Comparison of ENCODE assay signal across 8 cellular contexts in genomic region chr10:103476046-103476768, GRCh38. TPM values are rescaled to one million over a fixed set of nuclear protein-coding genes. Genes with fewer than 3 reads are reported as not detected.
A peak's percentile ranks its signal among the peaks of the same experiment; 100 is the strongest.
DNase-seq lines count a peak whose midpoint lies in the region; ATAC-seq and TF ChIP-seq lines count a peak whose summit lies in the region.
"Had no signal": no experiment of that assay in that cellular context is flagged by ENCODE, and none has a peak within 500 bp of the region (broad histone marks: within the 10 kb centered on the region; RNA-seq: fewer than 3 reads in every experiment).

No MANE protein-coding gene starts in this region.

- TF ChIP-seq CTCF in GM12865 (IDR thresholded peaks at IDR 0.05; ENCODE audit: insufficient read depth, low read depth, low read length, missing control alignments): peak; percentile 68
- peak; percentile 29 for TF ChIP-seq CTCF in HFF-Myc (IDR thresholded peaks at IDR 0.05; ENCODE audit: low read depth, low read length, missing control alignments)
- peak; percentile 41 for TF ChIP-seq CTCF in kidney epithelial cell (IDR thresholded peaks at IDR 0.05; ENCODE audit: insufficient read depth, low read length, poor library complexity, severe bottlenecking)

- H3K9me3 Mint-ChIP-seq in CD8-positive, alpha-beta memory T cell: no peaks in the 10 kb centered on the region

- H3K4me3 ChIP-seq in GM12865 (ENCODE audit: low read depth, low read length): no peak overlapping the region
- no peak overlapping the region for H3K4me3 ChIP-seq in HFF-Myc (replicated peaks; ENCODE audit: low read depth, low read length)
- no peak overlapping the region for H3K4me3 ChIP-seq in kidney epithelial cell (ENCODE audit: low read depth, low read length)
- H3K4me3 ChIP-seq in CD8-positive, alpha-beta memory T cell (ENCODE audit: low read length): no peak overlapping the region
- H3K4me3 ChIP-seq: mucosa of descending colon had no signal

- H3K27ac ChIP-seq in CD8-positive, alpha-beta memory T cell (ENCODE audit: low read depth, low read length): no peak overlapping the region

- H3K4me3 Mint-ChIP-seq in T-helper 17 cell: no peak overlapping the region
- H3K4me3 Mint-ChIP-seq in CD8-positive, alpha-beta memory T cell: no peak overlapping the region

- H3K27ac Mint-ChIP-seq in T-helper 17 cell: no peak overlapping the region
- peak overlapping the region in 1 of 8 donors; percentile 51 for H3K27ac Mint-ChIP-seq in CD8-positive, alpha-beta memory T cell

- H3K4me1 Mint-ChIP-seq in T-helper 17 cell: peaks cover 15% of the 10 kb centered on the region
- peaks cover 20 to 37% (median 28%) of the 10 kb centered on the region in 3 donors for H3K4me1 Mint-ChIP-seq in CD8-positive, alpha-beta memory T cell

- no peaks in the 10 kb centered on the region for H3K27me3 Mint-ChIP-seq in T-helper 17 cell
- no peaks in the 10 kb centered on the region for H3K27me3 Mint-ChIP-seq in CD8-positive, alpha-beta memory T cell

- H3K4me1 ChIP-seq in CD8-positive, alpha-beta memory T cell (ENCODE audit: insufficient read depth, low read length): peaks cover 16% of the 10 kb centered on the region

- peaks cover 4% of the 10 kb centered on the region for H3K27me3 ChIP-seq in kidney epithelial cell (ENCODE audit: control insufficient read depth, insufficient read depth, low read length)
- H3K27me3 ChIP-seq in CD8-positive, alpha-beta memory T cell (ENCODE audit: insufficient read depth, low read length, poor library complexity, severe bottlenecking): no peaks in the 10 kb centered on the region

- intact Hi-C loops in sciatic nerve (cut with DNase I): no loop called here

- H3K36me3 Mint-ChIP-seq in T-helper 17 cell (ENCODE audit: low read depth): no peaks in the 10 kb centered on the region
- peaks cover 0 to 2% (median 0%) of the 10 kb centered on the region in 3 donors for H3K36me3 Mint-ChIP-seq in CD8-positive, alpha-beta memory T cell

- H3K9me3 ChIP-seq in T-helper 17 cell (ENCODE audit: control insufficient read depth, low read length, poor library complexity, severe bottlenecking): no peaks in the 10 kb centered on the region
- H3K9me3 ChIP-seq in CD8-positive, alpha-beta memory T cell (ENCODE audit: low read length): no peaks in the 10 kb centered on the region
- H3K9me3 ChIP-seq: mucosa of descending colon had no signal

- H3K36me3 ChIP-seq in kidney epithelial cell (ENCODE audit: control insufficient read depth, insufficient read depth, low read length): no peaks in the 10 kb centered on the region
- H3K36me3 ChIP-seq in CD8-positive, alpha-beta memory T cell (ENCODE audit: insufficient read depth, low read length): no peaks in the 10 kb centered on the region

- CTCF ChIA-PET in CD8-positive, alpha-beta memory T cell (lab: Charles Lee): interaction anchor here (0.6 to 5.4 kb wide), 8 partner anchors 9 to 60 kb away, joined by 3 to 48 read pairs (median 6); partner anchors contain the start of gene CALHM2

- POLR2A ChIA-PET in CD8-positive, alpha-beta memory T cell (lab: Charles Lee): no interaction called here

- peak; percentile 82 for DNase-seq in GM12865 (ENCODE audit: low read depth)
- no peak for DNase-seq in HFF-Myc (ENCODE audit: extremely low read depth, low read depth)
- DNase-seq in T-helper 17 cell: no peak
- DNase-seq in kidney epithelial cell (ENCODE audit: low read depth): no peak
- no peak for DNase-seq in NCI-H128 (lab: John Stamatoyannopoulos, UW; ENCODE audit: unreplicated experiment)
- DNase-seq in CD8-positive, alpha-beta memory T cell: no peak
- no peak for DNase-seq in sciatic nerve (ENCODE audit: low spot score)

- ATAC-seq in T-helper 17 cell (peak; percentile 44), sciatic nerve (no peak)
- ATAC-seq: mucosa of descending colon had no signal

RNA-seq across cellular contexts. Expression of gene CALHM3, which starts 2.8 kb away (rescaled TPM):
- total RNA-seq in T-helper 17 cell (not detected), kidney epithelial cell (not detected in 2 replicates), sciatic nerve (not detected)
- not detected for total RNA-seq in CD8-positive, alpha-beta memory T cell
- polyA plus RNA-seq in CD8-positive, alpha-beta memory T cell: not detected
- total RNA-seq: mucosa of descending colon had no signal

RNA-seq across cellular contexts. Expression of gene NEURL1, which starts 17.3 kb away (rescaled TPM):
- total RNA-seq in T-helper 17 cell (1 to 10 TPM in 1 of 2 donors, under 1 TPM in 1; 0.50 to 1.1 TPM), kidney epithelial cell (1.3 and 2.1 TPM in 2 replicates), sciatic nerve (0.36 TPM)
- total RNA-seq in CD8-positive, alpha-beta memory T cell: 1 to 10 TPM; 1.5 to 1.6 TPM
- polyA plus RNA-seq in CD8-positive, alpha-beta memory T cell: 0.69 TPM

RNA-seq across cellular contexts. Expression of gene CALHM1, which starts 17.5 kb away (rescaled TPM):
- not detected for total RNA-seq in T-helper 17 cell
- total RNA-seq in kidney epithelial cell: not detected in 2 replicates
- total RNA-seq in CD8-positive, alpha-beta memory T cell: not detected
- polyA plus RNA-seq in CD8-positive, alpha-beta memory T cell: not detected
- total RNA-seq in sciatic nerve: not detected
- total RNA-seq: mucosa of descending colon had no signal

RNA-seq across cellular contexts. Expression of gene CALHM2, which starts 24.0 kb away (rescaled TPM):
- total RNA-seq in T-helper 17 cell (10 to 100 TPM; 15.5 to 23.6 TPM), kidney epithelial cell (0.07 and 0.25 TPM in 2 replicates), sciatic nerve (46.3 TPM)
- total RNA-seq in CD8-positive, alpha-beta memory T cell: 10 to 100 TPM; 20.4 to 22.2 TPM
- polyA plus RNA-seq in CD8-positive, alpha-beta memory T cell: 92.7 TPM
